Comparison of ENCODE assay signal across 8 cellular contexts in the genomic region with DNA sequence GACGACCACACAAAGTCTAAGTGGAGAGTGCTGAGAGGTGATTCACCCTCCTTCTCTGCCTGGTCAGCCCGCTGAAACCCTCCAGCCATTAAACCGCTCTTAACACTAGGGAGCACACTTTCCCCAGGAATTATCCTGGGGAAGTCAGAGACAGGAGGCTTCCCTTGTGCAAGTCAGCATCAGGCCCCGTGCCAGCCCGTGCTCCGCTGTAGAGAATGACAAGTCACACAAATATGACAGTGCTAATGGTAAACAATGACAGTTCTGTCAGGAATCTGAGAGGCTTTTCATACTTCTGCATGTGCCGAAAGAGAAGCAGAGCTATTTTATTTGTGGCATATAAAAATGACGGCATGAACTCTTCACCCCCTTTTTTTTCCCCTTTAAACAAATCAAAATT.
A peak's percentile ranks its signal among the peaks of the same experiment; 100 is the strongest.
DNase-seq lines count a peak whose midpoint lies in the region; ATAC-seq and TF ChIP-seq lines count a peak whose summit lies in the region.

No MANE protein-coding gene starts in this region.

- H3K4me3 ChIP-seq in BJ (ENCODE audit: low read depth, low read length), result no peak overlapping the region
- H3K4me3 ChIP-seq in fibroblast of lung (replicated peaks in 1 of 4; ENCODE audit: control extremely low read depth in 1 of 4, insufficient read depth in 1 of 4, low read depth in 3 of 4, low read length in 4 of 4), result peak overlapping the region in 3 of 4 experiments; percentile 13 to 61 (median 38)
- no peak overlapping the region for H3K4me3 ChIP-seq in mucosa of descending colon

- no peak overlapping the region for H3K4me2 ChIP-seq in fibroblast of lung (ENCODE audit: extremely low read depth, insufficient read depth, low read length)

- no peaks in the 10 kb centered on the region for H3K27me3 ChIP-seq in BJ (ENCODE audit: control insufficient read depth, insufficient read depth, low read length)
- no peaks in the 10 kb centered on the region for H3K27me3 ChIP-seq in fibroblast of lung (ENCODE audit: control insufficient read depth, insufficient read depth, low read length)

- H3K27ac ChIP-seq in fibroblast of lung (ENCODE audit: insufficient read depth, low read length), result no peak overlapping the region

- intact Hi-C loops in mucosa of descending colon (cut with DNase I, micrococcal nuclease), result no loop called here

- DNase-seq in BJ (ENCODE audit: low read depth) (peak; percentile 90), Kasumi-1 (lab: John Stamatoyannopoulos, UW) (peak; percentile 16 to 44), SHP77 treated with DMSO at 0.1 percent for 48 hours (lab: John Stamatoyannopoulos, UW) (peak; percentile 99), fibroblast of lung (ENCODE audit: low read depth in 2 of 2) (peak; percentile 96), mucosa of descending colon (peak; percentile 52 to 61 (median 56))
- DNase-seq in stimulated activated CD4-positive, alpha-beta T cell treated with anti-CD3 and anti-CD28 coated beads, Interleukin-4, amount 100 ng/mL, for 1 hour, result no peak

- POLR2A ChIA-PET in BJ (lab: Charles Lee), result no interaction called here

- no peaks in the 10 kb centered on the region for H4K20me1 ChIP-seq in fibroblast of lung (ENCODE audit: control insufficient read depth, extremely low read depth, insufficient read depth, low read length)

- H3K36me3 ChIP-seq in BJ (ENCODE audit: control insufficient read depth, insufficient read depth, low read length) (no peaks in the 10 kb centered on the region), fibroblast of lung (ENCODE audit: control insufficient read depth, insufficient read depth, low read length) (no peaks in the 10 kb centered on the region), mucosa of descending colon (ENCODE audit: low read depth) (no peaks in the 10 kb centered on the region)

- H3K9ac ChIP-seq in fibroblast of lung (ENCODE audit: insufficient read depth, low read length), result no peak overlapping the region

- peak; percentile 50 for TF ChIP-seq CTCF in BJ (IDR thresholded peaks at IDR 0.05; ENCODE audit: insufficient read depth, low read depth, low read length)
- TF ChIP-seq CTCF in fibroblast of lung (conservative IDR thresholded peaks at IDR 0.05 in 1 of 2, IDR thresholded peaks at IDR 0.05 in 1 of 2; ENCODE audit: low read depth in 1 of 2, low read length in 2 of 2), result peak; percentile 46 to 71
- no peak for TF ChIP-seq CTCF in mucosa of descending colon (IDR thresholded peaks at IDR 0.05)

- H3K79me2 ChIP-seq in fibroblast of lung (ENCODE audit: control insufficient read depth, insufficient read depth, low read length), result no peaks in the 10 kb centered on the region

- peak; percentile 64 for ATAC-seq in mucosa of descending colon
- no peak for ATAC-seq in GM18520 (IDR thresholded peaks at IDR 0.05; ENCODE audit: unreplicated experiment)
- no peak for ATAC-seq in GM18502 (IDR thresholded peaks at IDR 0.05; ENCODE audit: poor library complexity, unreplicated experiment)

- no peaks in the 10 kb centered on the region for H3K4me1 ChIP-seq in fibroblast of lung (ENCODE audit: control insufficient read depth, extremely low read depth, insufficient read depth, low read length)
- no peaks in the 10 kb centered on the region for H3K4me1 ChIP-seq in mucosa of descending colon (ENCODE audit: low read depth)

- no peaks in the 10 kb centered on the region for H3K9me3 ChIP-seq in fibroblast of lung (ENCODE audit: control insufficient read depth, insufficient read depth, low read depth, low read length)
- H3K9me3 ChIP-seq in mucosa of descending colon, result no peaks in the 10 kb centered on the region

- CTCF ChIA-PET in BJ (lab: Yijun Ruan, JAX), result interaction anchor here (0.6 kb wide), 1 partner anchor 861 kb away, joined by 3 read pairs; no protein-coding TSS in a partner anchor

- no peak overlapping the region for H2AFZ ChIP-seq in fibroblast of lung (ENCODE audit: low read length)

Comparison
In these comparisons a context has a peak if more than half of its experiments do, and no peak if none do; other contexts are left out.
1. H3K4me3 ChIP-seq: peak in fibroblast of lung (3 of 4); none in BJ (single experiment) and mucosa of descending colon (single experiment).